In the genomic region with DNA sequence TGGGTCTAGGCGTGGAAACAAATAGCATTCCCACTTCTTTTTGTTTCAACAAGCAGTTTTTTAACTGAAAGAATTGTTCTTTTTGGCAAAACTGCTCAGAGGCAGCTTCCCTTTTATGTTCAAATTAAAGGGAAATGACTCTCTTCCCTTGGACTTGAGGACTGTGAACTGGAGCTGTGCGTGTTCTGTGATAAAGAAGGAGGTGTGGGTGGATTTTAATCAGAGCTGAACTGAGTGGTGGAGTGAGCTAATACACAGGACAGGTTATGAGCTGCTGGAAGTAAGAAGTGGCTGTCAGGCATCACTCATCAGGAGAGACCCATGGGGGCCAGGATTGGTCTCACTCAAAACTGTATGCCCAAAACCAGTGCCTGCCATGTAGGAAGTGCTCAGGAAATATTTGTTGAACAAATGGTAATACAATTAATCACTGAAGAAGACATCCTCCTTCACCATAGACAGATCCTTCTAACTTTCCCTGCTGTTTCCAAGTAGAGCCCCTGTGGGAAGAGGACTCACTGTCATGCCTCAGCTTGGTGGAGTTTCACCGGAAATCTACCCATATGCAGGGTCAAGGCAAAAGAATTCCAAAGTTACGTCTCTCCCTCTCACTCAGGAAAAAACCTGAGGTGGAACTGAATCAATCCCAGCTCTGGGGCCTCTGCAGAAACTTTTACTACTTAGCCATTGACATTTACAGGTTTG, we compare ENCODE assay signal across 19 cellular contexts. TPM values are rescaled to one million over a fixed set of nuclear protein-coding genes. Genes with fewer than 3 reads are reported as not detected.
A peak's percentile ranks its signal among the peaks of the same experiment; 100 is the strongest.
DNase-seq lines count a peak whose midpoint lies in the region; ATAC-seq and TF ChIP-seq lines count a peak whose summit lies in the region.
"Had no signal": no experiment of that assay in that cellular context is flagged by ENCODE, and none has a peak within 500 bp of the region (broad histone marks: within the 10 kb centered on the region; RNA-seq: fewer than 3 reads in every experiment).

No MANE protein-coding gene starts in this region.

- H3K4me3 ChIP-seq in ascending aorta: no peak overlapping the region
- H3K4me3 ChIP-seq in right lobe of liver: no peak overlapping the region
- H3K4me3 ChIP-seq in spleen: no peak overlapping the region
- H3K4me3 ChIP-seq: breast epithelium, Peyer's patch, transverse colon had no signal

- CTCF ChIA-PET in CD4-positive, alpha-beta T cell (lab: Charles Lee): no interaction called here

- 65% methylated on average over 3 of the region's 4 CpGs for WGBS in right lobe of liver (ENCODE audit: insufficient coverage, low coverage, low lambda C conversion rate, missing lambda C conversion rate)
- WGBS in spleen, 5 donors: 71 to 74% (median 72%) methylated on average over 4 of the region's 4 CpGs

- POLR2A ChIA-PET in CD4-positive, alpha-beta T cell (lab: Charles Lee): no interaction called here

- H3K36me3 Mint-ChIP-seq in CD4-positive, alpha-beta T cell (ENCODE audit: low read depth): peaks cover 12% of the 10 kb centered on the region

- H3K4me1 ChIP-seq in ascending aorta: no peaks in the 10 kb centered on the region
- no peaks in the 10 kb centered on the region for H3K4me1 ChIP-seq in right lobe of liver
- H3K4me1 ChIP-seq in spleen: peaks cover 0 to 14% (median 7%) of the 10 kb centered on the region in 6 donors
- H3K4me1 ChIP-seq: BE2C, breast epithelium, Peyer's patch, transverse colon had no signal

- no peak overlapping the region for H3K4me3 Mint-ChIP-seq in CD4-positive, alpha-beta T cell
- H3K4me3 Mint-ChIP-seq: activated CD8-positive, alpha-beta memory T cell treated with anti-CD3 and anti-CD28 coated beads, Interleukin-2, amount 10 ng/mL, durations not matched to agents 7 days and 5 days; activated naive CD4-positive, alpha-beta T cell treated with anti-CD3 and anti-CD28 coated beads, Interleukin-2, amount 10 ng/mL, durations not matched to agents 7 days and 5 days; T-cell had no signal

- no peak for TF ChIP-seq CTCF in ascending aorta (IDR thresholded peaks at IDR 0.05)
- no peak for TF ChIP-seq CTCF in right lobe of liver (IDR thresholded peaks at IDR 0.05)
- TF ChIP-seq CTCF in spleen (IDR thresholded peaks at IDR 0.05 in 8 of 11, conservative IDR thresholded peaks at IDR 0.05 in 3 of 11): no peak
- TF ChIP-seq CTCF in CD4-positive, alpha-beta T cell (IDR thresholded peaks at IDR 0.05): no peak

- no peaks in the 10 kb centered on the region for H3K4me1 Mint-ChIP-seq in CD4-positive, alpha-beta T cell (ENCODE audit: low read depth)
- H3K4me1 Mint-ChIP-seq: activated CD8-positive, alpha-beta memory T cell treated with anti-CD3 and anti-CD28 coated beads, Interleukin-2, amount 10 ng/mL, durations not matched to agents 7 days and 5 days; activated naive CD4-positive, alpha-beta T cell treated with anti-CD3 and anti-CD28 coated beads, Interleukin-2, amount 10 ng/mL, durations not matched to agents 7 days and 5 days; T-cell had no signal

- no peak overlapping the region for H3K27ac Mint-ChIP-seq in CD4-positive, alpha-beta T cell
- H3K27ac Mint-ChIP-seq: activated CD8-positive, alpha-beta memory T cell treated with anti-CD3 and anti-CD28 coated beads, Interleukin-2, amount 10 ng/mL, durations not matched to agents 7 days and 5 days; activated naive CD4-positive, alpha-beta T cell treated with anti-CD3 and anti-CD28 coated beads, Interleukin-2, amount 10 ng/mL, durations not matched to agents 7 days and 5 days; T-cell had no signal

- TF ChIP-seq POLR2A in right lobe of liver (IDR thresholded peaks at IDR 0.05): no peak
- no peak for TF ChIP-seq POLR2A in spleen (IDR thresholded peaks at IDR 0.05)

- peak; percentile 52 to 81 (median 64) for ATAC-seq in right lobe of liver
- no peak for ATAC-seq in CD4-positive, alpha-beta T cell (ENCODE audit: poor library complexity)
- ATAC-seq: activated CD8-positive, alpha-beta memory T cell treated with anti-CD3 and anti-CD28 coated beads, Interleukin-2, amount 10 ng/mL, durations not matched to agents 7 days and 5 days; T-cell had no signal

- H3K27me3 Mint-ChIP-seq in CD4-positive, alpha-beta T cell: no peaks in the 10 kb centered on the region
- H3K27me3 Mint-ChIP-seq: activated CD8-positive, alpha-beta memory T cell treated with anti-CD3 and anti-CD28 coated beads, Interleukin-2, amount 10 ng/mL, durations not matched to agents 7 days and 5 days; activated naive CD4-positive, alpha-beta T cell treated with anti-CD3 and anti-CD28 coated beads, Interleukin-2, amount 10 ng/mL, durations not matched to agents 7 days and 5 days; T-cell had no signal

- peak; percentile 67 for DNase-seq in ELR (ENCODE audit: low read depth)
- no peak for DNase-seq in ascending aorta (ENCODE audit: low spot score in 2 of 2)
- DNase-seq in right lobe of liver: no peak
- no peak for DNase-seq in spleen
- DNase-seq in NCI-H345 treated with DMSO at 0.1 percent for 48 hours (lab: John Stamatoyannopoulos, UW; ENCODE audit: unreplicated experiment): no peak
- no peak for DNase-seq in NOMO-1 treated with dmso at 0.1 percent for 144 hours (lab: John Stamatoyannopoulos, UW; ENCODE audit: unreplicated experiment)
- no peak for DNase-seq in NOMO-1 treated with DMSO at 0.1 percent for 48 hours (lab: John Stamatoyannopoulos, UW; ENCODE audit: unreplicated experiment)
- no peak for DNase-seq in CD4-positive, alpha-beta T cell
- DNase-seq: activated CD8-positive, alpha-beta memory T cell treated with anti-CD3 and anti-CD28 coated beads, Interleukin-2, amount 10 ng/mL, durations not matched to agents 7 days and 5 days; activated naive CD4-positive, alpha-beta T cell treated with anti-CD3 and anti-CD28 coated beads, Interleukin-2, amount 10 ng/mL, durations not matched to agents 7 days and 5 days; BE2C; DMS79; NCI-H2029; NCI-H524; occipital lobe; Peyer's patch; T-cell; transverse colon had no signal

- intact Hi-C loops in ascending aorta (cut with DNase I) (no loop called here), right lobe of liver (cut with DNase I) (no loop called here), spleen (cut with DNase I; ENCODE audit: low total_unique reads) (no loop called here)
- intact Hi-C loops in CD4-positive, alpha-beta T cell (cut with DNase I, micrococcal nuclease): no loop called here

- no peaks in the 10 kb centered on the region for H3K9me3 Mint-ChIP-seq in CD4-positive, alpha-beta T cell
- H3K9me3 Mint-ChIP-seq: activated naive CD4-positive, alpha-beta T cell treated with anti-CD3 and anti-CD28 coated beads, Interleukin-2, amount 10 ng/mL, durations not matched to agents 7 days and 5 days; T-cell had no signal

- peaks cover 54 to 81% of the 10 kb centered on the region in 2 donors for H3K36me3 ChIP-seq in ascending aorta
- peaks cover 0 to 2% (median 0%) of the 10 kb centered on the region in 4 donors for H3K36me3 ChIP-seq in right lobe of liver
- peaks cover 0 to 97% (median 33%) of the 10 kb centered on the region in 6 donors for H3K36me3 ChIP-seq in spleen
- H3K36me3 ChIP-seq: BE2C had no signal

- no peaks in the 10 kb centered on the region for H3K9me3 ChIP-seq in ascending aorta
- no peaks in the 10 kb centered on the region for H3K9me3 ChIP-seq in right lobe of liver
- no peaks in the 10 kb centered on the region for H3K9me3 ChIP-seq in spleen
- no peaks in the 10 kb centered on the region for H3K9me3 ChIP-seq in CD4-positive, alpha-beta T cell (ENCODE audit: control insufficient read depth, low read length)
- H3K9me3 ChIP-seq: BE2C, breast epithelium, Peyer's patch, transverse colon had no signal

- H3K27me3 ChIP-seq in ascending aorta (no peaks in the 10 kb centered on the region), right lobe of liver (no peaks in the 10 kb centered on the region), spleen (replicated peaks in 1 of 7) (no peaks in the 10 kb centered on the region)
- no peaks in the 10 kb centered on the region for H3K27me3 ChIP-seq in CD4-positive, alpha-beta T cell (ENCODE audit: control insufficient read depth, insufficient read depth, low read length)
- H3K27me3 ChIP-seq: BE2C, breast epithelium, Peyer's patch, transverse colon had no signal

- H3K27ac ChIP-seq in ascending aorta: peak overlapping the region; percentile 47 to 71
- H3K27ac ChIP-seq in right lobe of liver: peak overlapping the region in 2 of 3 donors; percentile 24 to 29
- H3K27ac ChIP-seq in spleen: peak overlapping the region in 7 of 8 donors; percentile 12 to 72 (median 40)
- no peak overlapping the region for H3K27ac ChIP-seq in CD4-positive, alpha-beta T cell (ENCODE audit: low read depth, low read length)
- H3K27ac ChIP-seq: Peyer's patch, transverse colon had no signal

RNA-seq across cellular contexts. Expression of a gene that starts 55.9 kb away (rescaled TPM):
- total RNA-seq in ascending aorta (31.8 TPM), right lobe of liver (10 to 100 TPM; 11.1 to 22.2 (median 18.7) TPM), spleen (10 to 100 TPM; 46.3 to 76.9 (median 59.3) TPM)
- polyA plus RNA-seq in spleen: 10 to 100 TPM; 12.2 to 35.8 (median 22.6) TPM
- 1 to 10 TPM; 4.8 to 5.6 TPM for total RNA-seq in CD4-positive, alpha-beta T cell
